ENCODE assay signal across 1 cellular context in genomic region chr6:90471297-90471696, GRCh38.
TF ChIP-seq lines count a peak whose summit lies in the region.

No MANE protein-coding gene starts in this region.

TF ChIP-seq in H1, 55 proteins besides CTCF, POLR2A, EP300 and RAD21:
- TF ChIP-seq CBX8 (IDR thresholded peaks at IDR 0.05; ENCODE audit: borderline replicate concordance, low read depth, low read length) (no peak), GTF2F1 (IDR thresholded peaks at IDR 0.05; ENCODE audit: borderline replicate concordance, low read depth, low read length) (no peak), TAF7 (optimal IDR thresholded peaks at IDR 0.05; ENCODE audit: borderline replicate concordance, low read depth, low read length) (no peak), GABPA (IDR thresholded peaks at IDR 0.05; ENCODE audit: borderline replicate concordance, insufficient read depth, low read length) (no peak), CHD1 (IDR thresholded peaks at IDR 0.05; ENCODE audit: low read depth, low read length) (no peak), CTBP2 (IDR thresholded peaks at IDR 0.05; ENCODE audit: borderline replicate concordance, insufficient read depth, insufficient read length, low read length) (no peak), PHF8 (conservative IDR thresholded peaks at IDR 0.05; ENCODE audit: low read depth, low read length) (no peak), E2F6 (IDR thresholded peaks at IDR 0.05) (no peak)
TF ChIP-seq in H1: peak in this region for 0.
